Comparison of ENCODE assay signal across 15 cellular contexts in the genomic region with DNA sequence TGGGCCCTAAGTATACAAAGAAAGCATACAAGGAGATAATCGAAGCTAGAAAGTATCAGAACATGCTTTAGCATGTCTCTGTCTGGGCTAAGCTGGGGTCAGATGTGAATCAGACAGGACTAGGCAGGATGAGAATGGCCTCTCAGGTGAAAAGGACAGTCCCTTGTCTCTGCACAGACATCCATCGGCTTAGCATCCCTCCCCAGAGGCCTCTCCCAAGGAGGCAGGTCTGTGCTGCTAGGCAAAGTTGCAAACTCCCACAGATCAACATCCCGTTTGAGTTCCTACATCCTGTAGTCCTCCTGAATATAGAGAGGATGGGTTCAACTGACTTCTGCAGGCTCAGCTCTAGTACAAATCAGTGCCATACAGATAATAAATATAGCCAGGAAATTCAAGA. TPM values are rescaled to one million over a fixed set of nuclear protein-coding genes. Genes with fewer than 3 reads are reported as not detected.
DNase-seq lines count a peak whose midpoint lies in the region; ATAC-seq and TF ChIP-seq lines count a peak whose summit lies in the region.
"Had no signal": no experiment of that assay in that cellular context is flagged by ENCODE, and none has a peak within 500 bp of the region (broad histone marks: within the 10 kb centered on the region; RNA-seq: fewer than 3 reads in every experiment).

No MANE protein-coding gene starts in this region.

- peak; percentile 76 for DNase-seq in RWPE1 (ENCODE audit: low spot score)
- DNase-seq in endothelial cell (ENCODE audit: low spot score), result no peak
- no peak for DNase-seq in G401 (ENCODE audit: low spot score)
- no peak for DNase-seq in AML-193 (lab: John Stamatoyannopoulos, UW)
- no peak for DNase-seq in activated CD4-positive, alpha-beta T cell treated with anti-CD3 and anti-CD28 coated beads for 36 hours
- no peak for DNase-seq in body of pancreas
- DNase-seq: CD8-positive, alpha-beta T cell; GOT3; HFFc6; KBM-7; NCI-H187 treated with DMSO at 0.1 percent for 48 hours; NCI-H510A; SJCRH30 had no signal

- no peaks in the 10 kb centered on the region for H3K9me3 ChIP-seq in DOHH2 (ENCODE audit: control insufficient read depth, insufficient read depth, low read length)
- H3K9me3 ChIP-seq in neutrophil, result no peaks in the 10 kb centered on the region
- no peaks in the 10 kb centered on the region for H3K9me3 ChIP-seq in body of pancreas
- H3K9me3 ChIP-seq: SJCRH30 had no signal

- H3K27me3 ChIP-seq in DOHH2 (ENCODE audit: control insufficient read depth, low read length) (no peaks in the 10 kb centered on the region), neutrophil (peaks cover 3% of the 10 kb centered on the region), body of pancreas (no peaks in the 10 kb centered on the region)
- H3K27me3 ChIP-seq: SJCRH30 had no signal

- H3K4me3 Mint-ChIP-seq in endothelial cell (ENCODE audit: unreplicated experiment), result peak overlapping the region; percentile 56
- H3K4me3 Mint-ChIP-seq in activated CD4-positive, alpha-beta T cell treated with anti-CD3 and anti-CD28 coated beads for 36 hours, result no peak overlapping the region
- H3K4me3 Mint-ChIP-seq: CD8-positive, alpha-beta T cell; HFFc6 had no signal

- 52 to 71% methylated on average over 3 of the region's 3 CpGs for WGBS in body of pancreas, 2 donors

- in situ Hi-C loops in G401 (cut with HindIII; ENCODE audit: low sequenced_read_pairs), result no loop called here

- CTCF ChIA-PET in RWPE1 (lab: Yijun Ruan, JAX), result no interaction called here
- CTCF ChIA-PET in activated CD4-positive, alpha-beta T cell treated with anti-CD3 and anti-CD28 coated beads for 36 hours (lab: Charles Lee), result no interaction called here

- ATAC-seq in activated CD4-positive, alpha-beta T cell treated with anti-CD3 and anti-CD28 coated beads for 36 hours, result no peak
- ATAC-seq in body of pancreas, result no peak
- ATAC-seq: CD8-positive, alpha-beta T cell had no signal

- POLR2A ChIA-PET in RWPE1 (lab: Yijun Ruan, JAX; ENCODE audit: low non-redundant PET), result interaction anchor here (0.6 kb wide), 1 partner anchor 74 kb away, joined by 3 read pairs; no protein-coding TSS in a partner anchor
- POLR2A ChIA-PET in activated CD4-positive, alpha-beta T cell treated with anti-CD3 and anti-CD28 coated beads for 36 hours (lab: Charles Lee), result no interaction called here

- H3K9me3 Mint-ChIP-seq in endothelial cell (ENCODE audit: unreplicated experiment), result no peaks in the 10 kb centered on the region
- no peaks in the 10 kb centered on the region for H3K9me3 Mint-ChIP-seq in activated CD4-positive, alpha-beta T cell treated with anti-CD3 and anti-CD28 coated beads for 36 hours (ENCODE audit: low read depth)
- H3K9me3 Mint-ChIP-seq: CD8-positive, alpha-beta T cell; HFFc6 had no signal

- peak overlapping the region; percentile 87 for H3K4me2 ChIP-seq in DOHH2 (ENCODE audit: low read length)

- H3K36me3 Mint-ChIP-seq in endothelial cell (ENCODE audit: low read depth, unreplicated experiment), result peaks cover 9% of the 10 kb centered on the region
- H3K36me3 Mint-ChIP-seq in activated CD4-positive, alpha-beta T cell treated with anti-CD3 and anti-CD28 coated beads for 36 hours (ENCODE audit: low read depth), result no peaks in the 10 kb centered on the region
- H3K36me3 Mint-ChIP-seq: CD8-positive, alpha-beta T cell had no signal

- H3K27ac ChIP-seq in DOHH2 (ENCODE audit: low read depth, low read length) (peak overlapping the region; percentile 99), RWPE1 (peak overlapping the region; percentile 78), neutrophil (peak overlapping the region; percentile 87), body of pancreas (no peak overlapping the region)
- H3K27ac ChIP-seq: SJCRH30 had no signal

- no peaks in the 10 kb centered on the region for H4K20me1 ChIP-seq in DOHH2 (ENCODE audit: control insufficient read depth, insufficient read depth, low read depth, low read length)

- H3K4me1 ChIP-seq in DOHH2 (ENCODE audit: control insufficient read depth, low read length), result peaks cover 100% of the 10 kb centered on the region
- H3K4me1 ChIP-seq in neutrophil (ENCODE audit: control insufficient read depth in 1 of 2, insufficient read depth in 1 of 2, low read depth in 1 of 2, low read length in 1 of 2), result peaks cover 65 to 72% of the 10 kb centered on the region in 2 experiments
- peaks cover 22% of the 10 kb centered on the region for H3K4me1 ChIP-seq in body of pancreas
- H3K4me1 ChIP-seq: SJCRH30 had no signal

- peak overlapping the region; percentile 68 for H3K4me3 ChIP-seq in DOHH2 (ENCODE audit: low read length)
- no peak overlapping the region for H3K4me3 ChIP-seq in neutrophil (ENCODE audit: low read depth in 1 of 2, low read length in 1 of 2)
- H3K4me3 ChIP-seq in body of pancreas, result no peak overlapping the region
- H3K4me3 ChIP-seq: SJCRH30 had no signal

- peaks cover 66% of the 10 kb centered on the region for H3K4me1 Mint-ChIP-seq in endothelial cell (ENCODE audit: unreplicated experiment)
- H3K4me1 Mint-ChIP-seq in activated CD4-positive, alpha-beta T cell treated with anti-CD3 and anti-CD28 coated beads for 36 hours, result peaks cover 21% of the 10 kb centered on the region

- intact Hi-C loops in activated CD4-positive, alpha-beta T cell treated with anti-CD3 and anti-CD28 coated beads for 36 hours (cut with DNase I, micrococcal nuclease), result no loop called here
- intact Hi-C loops in body of pancreas (cut with DNase I), result no loop called here

- no peaks in the 10 kb centered on the region for H3K9me2 ChIP-seq in DOHH2 (replicated peaks; ENCODE audit: control insufficient read depth, low read length)

- H3K79me2 ChIP-seq in DOHH2 (ENCODE audit: control insufficient read depth, low read length), result peaks cover 85% of the 10 kb centered on the region

- no peaks in the 10 kb centered on the region for H3K27me3 Mint-ChIP-seq in endothelial cell (ENCODE audit: unreplicated experiment)
- peaks cover 8% of the 10 kb centered on the region for H3K27me3 Mint-ChIP-seq in activated CD4-positive, alpha-beta T cell treated with anti-CD3 and anti-CD28 coated beads for 36 hours

- H3K36me3 ChIP-seq in DOHH2 (ENCODE audit: control insufficient read depth, low read length) (peaks cover 27% of the 10 kb centered on the region), neutrophil (peaks cover 43% of the 10 kb centered on the region), body of pancreas (replicated peaks in 1 of 2; ENCODE audit: insufficient read depth in 1 of 2, low read depth in 2 of 2) (no peaks in the 10 kb centered on the region)
- H3K36me3 ChIP-seq: SJCRH30 had no signal

- H3K27ac Mint-ChIP-seq in endothelial cell (ENCODE audit: unreplicated experiment), result peak overlapping the region; percentile 84
- no peak overlapping the region for H3K27ac Mint-ChIP-seq in activated CD4-positive, alpha-beta T cell treated with anti-CD3 and anti-CD28 coated beads for 36 hours
- H3K27ac Mint-ChIP-seq: CD8-positive, alpha-beta T cell; HFFc6 had no signal

- no peak for TF ChIP-seq CTCF in DOHH2 (IDR thresholded peaks at IDR 0.05; ENCODE audit: low read depth, low read length, poor library complexity, severe bottlenecking)
- TF ChIP-seq CTCF in RWPE1 (conservative IDR thresholded peaks at IDR 0.05; ENCODE audit: low read depth), result no peak
- TF ChIP-seq CTCF in endothelial cell (IDR thresholded peaks at IDR 0.05; ENCODE audit: unreplicated experiment), result no peak
- no peak for TF ChIP-seq CTCF in neutrophil (IDR thresholded peaks at IDR 0.05)
- TF ChIP-seq CTCF in body of pancreas (IDR thresholded peaks at IDR 0.05), result no peak

- peaks cover 45% of the 10 kb centered on the region for H3F3A ChIP-seq in DOHH2 (ENCODE audit: control insufficient read depth, insufficient read depth)

- TF ChIP-seq POLR2A in body of pancreas (IDR thresholded peaks at IDR 0.05), result no peak

RNA-seq across cellular contexts. Expression of a gene that starts 24.5 kb away (rescaled TPM):
- total RNA-seq in endothelial cell (ENCODE audit: unreplicated experiment), result 148 TPM
- not detected in 2 replicates for total RNA-seq in G401 (2014; rRNA removed; shearing (Covaris generic))
- total RNA-seq in activated CD4-positive, alpha-beta T cell treated with anti-CD3 and anti-CD28 coated beads for 36 hours, result under 1 TPM; 0.40 to 0.43 TPM
- total RNA-seq in body of pancreas, result 10 to 100 TPM; 18.5 to 21.5 TPM

Comparison
In these comparisons a context has a peak if more than half of its experiments do, and no peak if none do; other contexts are left out.
1. H3K27ac ChIP-seq: peak in DOHH2 (single experiment), RWPE1 (single experiment) and neutrophil (single experiment); none in body of pancreas (0 of 4).
2. RNA of a gene that starts 24.5 kb away (total RNA-seq): 148 TPM in endothelial cell (single experiment) and 18.5 to 21.5 TPM in body of pancreas; 0.40 to 0.43 TPM in activated CD4-positive, alpha-beta T cell treated with anti-CD3 and anti-CD28 coated beads for 36 hours and not detected in G401; every median in the first group is over 10 times any median in the second.